ENCODE assay signal across 1 cellular context in the genomic region with DNA sequence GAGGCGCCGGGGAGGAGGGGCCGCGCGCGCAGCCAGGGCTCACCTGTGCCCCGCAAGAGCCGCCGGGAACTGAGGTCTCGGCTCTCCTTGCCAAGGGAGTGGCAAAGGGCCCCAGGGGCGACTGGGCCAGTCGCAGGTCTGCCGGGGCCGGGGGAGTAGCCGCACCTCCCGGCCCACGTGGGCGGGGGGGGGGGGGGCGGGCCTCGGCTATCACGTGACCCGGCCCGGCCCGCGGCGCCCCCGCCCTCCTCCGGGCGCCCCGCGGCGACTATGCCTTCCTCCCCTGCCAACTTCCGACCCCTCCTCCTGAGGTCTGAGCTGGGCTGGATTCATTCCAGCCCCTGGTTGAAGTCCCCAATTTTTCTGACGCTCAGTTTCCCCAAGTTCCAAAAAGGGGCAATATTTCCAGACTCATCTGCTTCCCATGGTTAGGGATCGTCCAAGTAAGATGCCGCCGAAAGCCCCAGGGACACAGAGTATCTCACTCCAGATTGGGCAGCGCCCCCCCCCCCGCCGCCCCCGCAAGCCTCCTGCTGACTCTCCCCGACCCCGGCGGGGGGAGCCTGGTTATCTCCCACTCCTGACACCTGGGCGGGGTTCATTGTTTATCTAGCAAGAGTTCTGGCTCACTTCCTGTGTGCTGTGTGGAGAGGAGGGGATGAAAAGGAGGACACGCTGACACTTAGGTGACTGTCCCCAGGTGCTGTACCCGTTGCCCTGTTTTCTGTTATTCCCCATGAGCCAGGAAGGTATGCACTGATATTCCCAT.
TF ChIP-seq lines count a peak whose summit lies in the region.

A gene with protein sequence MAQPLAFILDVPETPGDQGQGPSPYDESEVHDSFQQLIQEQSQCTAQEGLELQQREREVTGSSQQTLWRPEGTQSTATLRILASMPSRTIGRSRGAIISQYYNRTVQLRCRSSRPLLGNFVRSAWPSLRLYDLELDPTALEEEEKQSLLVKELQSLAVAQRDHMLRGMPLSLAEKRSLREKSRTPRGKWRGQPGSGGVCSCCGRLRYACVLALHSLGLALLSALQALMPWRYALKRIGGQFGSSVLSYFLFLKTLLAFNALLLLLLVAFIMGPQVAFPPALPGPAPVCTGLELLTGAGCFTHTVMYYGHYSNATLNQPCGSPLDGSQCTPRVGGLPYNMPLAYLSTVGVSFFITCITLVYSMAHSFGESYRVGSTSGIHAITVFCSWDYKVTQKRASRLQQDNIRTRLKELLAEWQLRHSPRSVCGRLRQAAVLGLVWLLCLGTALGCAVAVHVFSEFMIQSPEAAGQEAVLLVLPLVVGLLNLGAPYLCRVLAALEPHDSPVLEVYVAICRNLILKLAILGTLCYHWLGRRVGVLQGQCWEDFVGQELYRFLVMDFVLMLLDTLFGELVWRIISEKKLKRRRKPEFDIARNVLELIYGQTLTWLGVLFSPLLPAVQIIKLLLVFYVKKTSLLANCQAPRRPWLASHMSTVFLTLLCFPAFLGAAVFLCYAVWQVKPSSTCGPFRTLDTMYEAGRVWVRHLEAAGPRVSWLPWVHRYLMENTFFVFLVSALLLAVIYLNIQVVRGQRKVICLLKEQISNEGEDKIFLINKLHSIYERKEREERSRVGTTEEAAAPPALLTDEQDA (minus strand): TSS at position 140 of the 769 bp plus-strand sequence. CDS start 1,923 bp downstream, outside the sequence.

TF ChIP-seq in K562, 482 proteins besides CTCF, POLR2A, EP300 and RAD21 (continued from another document and continues in another):
- TF ChIP-seq, protein P1, sequence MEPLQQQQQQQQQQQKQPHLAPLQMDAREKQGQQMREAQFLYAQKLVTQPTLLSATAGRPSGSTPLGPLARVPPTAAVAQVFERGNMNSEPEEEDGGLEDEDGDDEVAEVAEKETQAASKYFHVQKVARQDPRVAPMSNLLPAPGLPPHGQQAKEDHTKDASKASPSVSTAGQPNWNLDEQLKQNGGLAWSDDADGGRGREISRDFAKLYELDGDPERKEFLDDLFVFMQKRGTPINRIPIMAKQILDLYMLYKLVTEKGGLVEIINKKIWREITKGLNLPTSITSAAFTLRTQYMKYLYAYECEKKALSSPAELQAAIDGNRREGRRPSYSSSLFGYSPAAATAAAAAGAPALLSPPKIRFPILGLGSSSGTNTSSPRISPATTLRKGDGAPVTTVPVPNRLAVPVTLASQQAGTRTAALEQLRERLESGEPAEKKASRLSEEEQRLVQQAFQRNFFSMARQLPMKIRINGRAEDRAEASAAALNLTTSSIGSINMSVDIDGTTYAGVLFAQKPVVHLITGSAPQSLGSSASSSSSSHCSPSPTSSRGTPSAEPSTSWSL (CRISPR knock-in tag; IDR thresholded peaks at IDR 0.05; ENCODE audit: borderline replicate concordance), result no peak
- no peak for TF ChIP-seq ZNF695 (CRISPR knock-in tag; IDR thresholded peaks at IDR 0.05)
- TF ChIP-seq, protein P2, sequence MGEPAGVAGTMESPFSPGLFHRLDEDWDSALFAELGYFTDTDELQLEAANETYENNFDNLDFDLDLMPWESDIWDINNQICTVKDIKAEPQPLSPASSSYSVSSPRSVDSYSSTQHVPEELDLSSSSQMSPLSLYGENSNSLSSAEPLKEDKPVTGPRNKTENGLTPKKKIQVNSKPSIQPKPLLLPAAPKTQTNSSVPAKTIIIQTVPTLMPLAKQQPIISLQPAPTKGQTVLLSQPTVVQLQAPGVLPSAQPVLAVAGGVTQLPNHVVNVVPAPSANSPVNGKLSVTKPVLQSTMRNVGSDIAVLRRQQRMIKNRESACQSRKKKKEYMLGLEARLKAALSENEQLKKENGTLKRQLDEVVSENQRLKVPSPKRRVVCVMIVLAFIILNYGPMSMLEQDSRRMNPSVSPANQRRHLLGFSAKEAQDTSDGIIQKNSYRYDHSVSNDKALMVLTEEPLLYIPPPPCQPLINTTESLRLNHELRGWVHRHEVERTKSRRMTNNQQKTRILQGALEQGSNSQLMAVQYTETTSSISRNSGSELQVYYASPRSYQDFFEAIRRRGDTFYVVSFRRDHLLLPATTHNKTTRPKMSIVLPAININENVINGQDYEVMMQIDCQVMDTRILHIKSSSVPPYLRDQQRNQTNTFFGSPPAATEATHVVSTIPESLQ (CRISPR knock-in tag; IDR thresholded peaks at IDR 0.05), result no peak
- TF ChIP-seq IFI16 (CRISPR knock-in tag; IDR thresholded peaks at IDR 0.05), result no peak
- TF ChIP-seq PHF8 (IDR thresholded peaks at IDR 0.05; ENCODE audit: borderline replicate concordance, low read length), result peak; percentile 7; the same call in 1 of the 2 replicates
- TF ChIP-seq ARID1B (IDR thresholded peaks at IDR 0.05), result peak; percentile 94
- no peak for TF ChIP-seq ZNF134 (CRISPR knock-in tag; conservative IDR thresholded peaks at IDR 0.05)
- TF ChIP-seq MTA1 (IDR thresholded peaks at IDR 0.05; ENCODE audit: borderline replicate concordance), result peak; percentile 82
- TF ChIP-seq FOXK2 (conservative IDR thresholded peaks at IDR 0.05 in 1 of 2, IDR thresholded peaks at IDR 0.05 in 1 of 2; ENCODE audit: low read depth in 2 of 2), result peak; percentile 90 to 93
- peak; percentile 62; the same call in 1 of the 2 replicates for TF ChIP-seq PML (IDR thresholded peaks at IDR 0.05; ENCODE audit: low read length)
- peak; percentile 79; the same call in 1 of the 2 replicates for TF ChIP-seq SMAD4 (CRISPR knock-in tag; conservative IDR thresholded peaks at IDR 0.05)
- TF ChIP-seq, protein P3, sequence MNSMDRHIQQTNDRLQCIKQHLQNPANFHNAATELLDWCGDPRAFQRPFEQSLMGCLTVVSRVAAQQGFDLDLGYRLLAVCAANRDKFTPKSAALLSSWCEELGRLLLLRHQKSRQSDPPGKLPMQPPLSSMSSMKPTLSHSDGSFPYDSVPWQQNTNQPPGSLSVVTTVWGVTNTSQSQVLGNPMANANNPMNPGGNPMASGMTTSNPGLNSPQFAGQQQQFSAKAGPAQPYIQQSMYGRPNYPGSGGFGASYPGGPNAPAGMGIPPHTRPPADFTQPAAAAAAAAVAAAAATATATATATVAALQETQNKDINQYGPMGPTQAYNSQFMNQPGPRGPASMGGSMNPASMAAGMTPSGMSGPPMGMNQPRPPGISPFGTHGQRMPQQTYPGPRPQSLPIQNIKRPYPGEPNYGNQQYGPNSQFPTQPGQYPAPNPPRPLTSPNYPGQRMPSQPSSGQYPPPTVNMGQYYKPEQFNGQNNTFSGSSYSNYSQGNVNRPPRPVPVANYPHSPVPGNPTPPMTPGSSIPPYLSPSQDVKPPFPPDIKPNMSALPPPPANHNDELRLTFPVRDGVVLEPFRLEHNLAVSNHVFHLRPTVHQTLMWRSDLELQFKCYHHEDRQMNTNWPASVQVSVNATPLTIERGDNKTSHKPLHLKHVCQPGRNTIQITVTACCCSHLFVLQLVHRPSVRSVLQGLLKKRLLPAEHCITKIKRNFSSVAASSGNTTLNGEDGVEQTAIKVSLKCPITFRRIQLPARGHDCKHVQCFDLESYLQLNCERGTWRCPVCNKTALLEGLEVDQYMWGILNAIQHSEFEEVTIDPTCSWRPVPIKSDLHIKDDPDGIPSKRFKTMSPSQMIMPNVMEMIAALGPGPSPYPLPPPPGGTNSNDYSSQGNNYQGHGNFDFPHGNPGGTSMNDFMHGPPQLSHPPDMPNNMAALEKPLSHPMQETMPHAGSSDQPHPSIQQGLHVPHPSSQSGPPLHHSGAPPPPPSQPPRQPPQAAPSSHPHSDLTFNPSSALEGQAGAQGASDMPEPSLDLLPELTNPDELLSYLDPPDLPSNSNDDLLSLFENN (IDR thresholded peaks at IDR 0.05; ENCODE audit: low read depth in 2 of 2, low read length in 2 of 2), result peak in 1 of 2 experiments; percentile 75; a peak in 2 of 4 replicates
- no peak for TF ChIP-seq NCOA4 (IDR thresholded peaks at IDR 0.05; ENCODE audit: partially characterized antibody)
- no peak for TF ChIP-seq PRMT5 (CRISPR knock-in tag; IDR thresholded peaks at IDR 0.05)
- no peak for TF ChIP-seq ZBTB8A (IDR thresholded peaks at IDR 0.05; ENCODE audit: partially characterized antibody)
- TF ChIP-seq TEAD1 (CRISPR knock-in tag; IDR thresholded peaks at IDR 0.05), result peak in 1 of 2 experiments; percentile 45; a peak in 1 of 4 replicates
- no peak for TF ChIP-seq ZNF444 (CRISPR knock-in tag; IDR thresholded peaks at IDR 0.05)
- TF ChIP-seq RNF2 (IDR thresholded peaks at IDR 0.05), result peak; percentile 91
- TF ChIP-seq TEAD4 (IDR thresholded peaks at IDR 0.05; ENCODE audit: low read length), result peak; percentile 82
- TF ChIP-seq TEAD4 (CRISPR knock-in tag; IDR thresholded peaks at IDR 0.05; ENCODE audit: borderline replicate concordance), result no peak
- TF ChIP-seq ELF4 (CRISPR knock-in tag; IDR thresholded peaks at IDR 0.05), result peak; percentile 59; the same call in 1 of the 2 replicates
- peak in 1 of 2 experiments; percentile 84; a peak in 2 of 4 replicates for TF ChIP-seq TBL1XR1 (IDR thresholded peaks at IDR 0.05; ENCODE audit: low read length in 2 of 2)
- peak; percentile 66; the same call in 1 of the 2 replicates for TF ChIP-seq ZNF644 (tag; IDR thresholded peaks at IDR 0.05; ENCODE audit: low read depth)
- peak; percentile 93 for TF ChIP-seq DPF2 (IDR thresholded peaks at IDR 0.05)
- no peak for TF ChIP-seq KAT2B (IDR thresholded peaks at IDR 0.05; ENCODE audit: low read depth, low read length)
- TF ChIP-seq SETDB1 (IDR thresholded peaks at IDR 0.05; ENCODE audit: low read length), result no peak
- TF ChIP-seq, protein P4, sequence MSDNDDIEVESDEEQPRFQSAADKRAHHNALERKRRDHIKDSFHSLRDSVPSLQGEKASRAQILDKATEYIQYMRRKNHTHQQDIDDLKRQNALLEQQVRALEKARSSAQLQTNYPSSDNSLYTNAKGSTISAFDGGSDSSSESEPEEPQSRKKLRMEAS (CRISPR knock-in tag; IDR thresholded peaks at IDR 0.05), result 0 out of 2 replicates have a peak, but pooled peaks have one; percentile 9
- no peak for TF ChIP-seq ESRRB (CRISPR knock-in tag; IDR thresholded peaks at IDR 0.05; ENCODE audit: borderline replicate concordance)
- TF ChIP-seq, protein P5, sequence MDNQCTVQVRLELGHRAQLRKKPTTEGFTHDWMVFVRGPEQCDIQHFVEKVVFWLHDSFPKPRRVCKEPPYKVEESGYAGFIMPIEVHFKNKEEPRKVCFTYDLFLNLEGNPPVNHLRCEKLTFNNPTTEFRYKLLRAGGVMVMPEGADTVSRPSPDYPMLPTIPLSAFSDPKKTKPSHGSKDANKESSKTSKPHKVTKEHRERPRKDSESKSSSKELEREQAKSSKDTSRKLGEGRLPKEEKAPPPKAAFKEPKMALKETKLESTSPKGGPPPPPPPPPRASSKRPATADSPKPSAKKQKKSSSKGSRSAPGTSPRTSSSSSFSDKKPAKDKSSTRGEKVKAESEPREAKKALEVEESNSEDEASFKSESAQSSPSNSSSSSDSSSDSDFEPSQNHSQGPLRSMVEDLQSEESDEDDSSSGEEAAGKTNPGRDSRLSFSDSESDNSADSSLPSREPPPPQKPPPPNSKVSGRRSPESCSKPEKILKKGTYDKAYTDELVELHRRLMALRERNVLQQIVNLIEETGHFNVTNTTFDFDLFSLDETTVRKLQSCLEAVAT (IDR thresholded peaks at IDR 0.05), result no peak
- TF ChIP-seq ZNF696 (CRISPR knock-in tag; conservative IDR thresholded peaks at IDR 0.05), result no peak
- peak; percentile 66 for TF ChIP-seq NR2C1 (IDR thresholded peaks at IDR 0.05)
- peak; percentile 56 for TF ChIP-seq NR2C1 (tag; IDR thresholded peaks at IDR 0.05)
- TF ChIP-seq LCOR (CRISPR knock-in tag; IDR thresholded peaks at IDR 0.05), result peak; percentile 69; the same call in 1 of the 2 replicates
- no peak for TF ChIP-seq CHD1 (IDR thresholded peaks at IDR 0.05; ENCODE audit: low read length)
- TF ChIP-seq ZBED1 (IDR thresholded peaks at IDR 0.05), result 0 out of 2 replicates have a peak, but pooled peaks have one; percentile 41
- TF ChIP-seq MTA2 (IDR thresholded peaks at IDR 0.05; ENCODE audit: low read depth), result peak; percentile 73
- TF ChIP-seq ZKSCAN1 (IDR thresholded peaks at IDR 0.05; ENCODE audit: low read depth, low read length), result peak; percentile 77; the same call in 1 of the 2 replicates
- TF ChIP-seq DMBX1 (CRISPR knock-in tag; IDR thresholded peaks at IDR 0.05; ENCODE audit: borderline replicate concordance), result peak; percentile 75; the same call in 1 of the 2 replicates
- TF ChIP-seq GATAD2A (IDR thresholded peaks at IDR 0.05), result 0 out of 2 replicates have a peak, but pooled peaks have one; percentile 26
- peak; percentile 93 for TF ChIP-seq NCOR1 (IDR thresholded peaks at IDR 0.05)
- TF ChIP-seq, protein P6, sequence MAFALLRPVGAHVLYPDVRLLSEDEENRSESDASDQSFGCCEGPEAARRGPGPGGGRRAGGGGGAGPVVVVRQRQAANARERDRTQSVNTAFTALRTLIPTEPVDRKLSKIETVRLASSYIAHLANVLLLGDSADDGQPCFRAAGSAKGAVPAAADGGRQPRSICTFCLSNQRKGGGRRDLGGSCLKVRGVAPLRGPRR (CRISPR knock-in tag; IDR thresholded peaks at IDR 0.05), result no peak
- no peak for TF ChIP-seq THRAP3 (IDR thresholded peaks at IDR 0.05; ENCODE audit: borderline replicate concordance)
- TF ChIP-seq, protein P7, sequence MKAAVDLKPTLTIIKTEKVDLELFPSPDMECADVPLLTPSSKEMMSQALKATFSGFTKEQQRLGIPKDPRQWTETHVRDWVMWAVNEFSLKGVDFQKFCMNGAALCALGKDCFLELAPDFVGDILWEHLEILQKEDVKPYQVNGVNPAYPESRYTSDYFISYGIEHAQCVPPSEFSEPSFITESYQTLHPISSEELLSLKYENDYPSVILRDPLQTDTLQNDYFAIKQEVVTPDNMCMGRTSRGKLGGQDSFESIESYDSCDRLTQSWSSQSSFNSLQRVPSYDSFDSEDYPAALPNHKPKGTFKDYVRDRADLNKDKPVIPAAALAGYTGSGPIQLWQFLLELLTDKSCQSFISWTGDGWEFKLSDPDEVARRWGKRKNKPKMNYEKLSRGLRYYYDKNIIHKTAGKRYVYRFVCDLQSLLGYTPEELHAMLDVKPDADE (conservative IDR thresholded peaks at IDR 0.05; ENCODE audit: control insufficient read depth, low read depth, low read length), result peak; percentile 49; the same call in 1 of the 2 replicates
- no peak for TF ChIP-seq TARDBP (IDR thresholded peaks at IDR 0.05)
- no peak for TF ChIP-seq NR2C2 (CRISPR knock-in tag; IDR thresholded peaks at IDR 0.05)
- peak; percentile 81 for TF ChIP-seq NR2C2 (tag; IDR thresholded peaks at IDR 0.05)
- no peak for TF ChIP-seq SNIP1 (IDR thresholded peaks at IDR 0.05; ENCODE audit: low read depth)
- TF ChIP-seq, protein P8, sequence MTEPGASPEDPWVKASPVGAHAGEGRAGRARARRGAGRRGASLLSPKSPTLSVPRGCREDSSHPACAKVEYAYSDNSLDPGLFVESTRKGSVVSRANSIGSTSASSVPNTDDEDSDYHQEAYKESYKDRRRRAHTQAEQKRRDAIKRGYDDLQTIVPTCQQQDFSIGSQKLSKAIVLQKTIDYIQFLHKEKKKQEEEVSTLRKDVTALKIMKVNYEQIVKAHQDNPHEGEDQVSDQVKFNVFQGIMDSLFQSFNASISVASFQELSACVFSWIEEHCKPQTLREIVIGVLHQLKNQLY (CRISPR knock-in tag; conservative IDR thresholded peaks at IDR 0.05), result no peak
- peak; percentile 81 for TF ChIP-seq ELF1 (tag; IDR thresholded peaks at IDR 0.05)
- no peak for TF ChIP-seq U2AF2 (optimal IDR thresholded peaks at IDR 0.05; ENCODE audit: low read depth, low read length)
- peak; percentile 59 to 86; a peak in 3 of 4 replicates for TF ChIP-seq FOXA3 (CRISPR knock-in tag; conservative IDR thresholded peaks at IDR 0.05 in 1 of 2, IDR thresholded peaks at IDR 0.05 in 1 of 2)
- peak in 1 of 2 experiments; percentile 68; a peak in 2 of 3 replicates for TF ChIP-seq CBX3 (IDR thresholded peaks at IDR 0.05; ENCODE audit: borderline replicate concordance in 1 of 2, low read length in 2 of 2)
- TF ChIP-seq POLR2B (IDR thresholded peaks at IDR 0.05; ENCODE audit: low read depth, partially characterized antibody), result peak; percentile 51
- TF ChIP-seq ZNF79 (CRISPR knock-in tag; IDR thresholded peaks at IDR 0.05; ENCODE audit: low read depth), result no peak
- no peak for TF ChIP-seq BCL6 (CRISPR knock-in tag; IDR thresholded peaks at IDR 0.05)
- peak; percentile 96 for TF ChIP-seq TOE1 (IDR thresholded peaks at IDR 0.05; ENCODE audit: borderline replicate concordance)
- no peak for TF ChIP-seq TOE1 (CRISPR knock-in tag; IDR thresholded peaks at IDR 0.05; ENCODE audit: borderline replicate concordance, low read depth)
